24 cellular contexts compared by ENCODE assay signal in genomic region chr16:84120023-84120422, GRCh38. TPM values are rescaled to one million over a fixed set of nuclear protein-coding genes. Genes with fewer than 3 reads are reported as not detected.
"Had no signal": no experiment of that assay in that cellular context is flagged by ENCODE, and none has a peak within 500 bp of the region (broad histone marks: within the 10 kb centered on the region; RNA-seq: fewer than 3 reads in every experiment).

No MANE protein-coding gene starts in this region.

- ATAC-seq: activated CD8-positive, alpha-beta memory T cell treated with anti-CD3 and anti-CD28 coated beads, Interleukin-2, amount 10 ng/mL, durations not matched to agents 7 days and 5 days; activated naive CD4-positive, alpha-beta T cell treated with anti-CD3 and anti-CD28 coated beads, Interleukin-2, amount 50 U/mL, for 72 hours; activated naive CD8-positive, alpha-beta T cell treated with anti-CD3 and anti-CD28 coated beads, Interleukin-2, amount 50 U/mL, for 24 hours; body of pancreas; T-helper 17 cell had no signal

- H3K9me3 Mint-ChIP-seq: activated B cell treated with CpG ODN at 0.5 μM for 24 hours; activated CD4-positive, alpha-beta T cell treated with anti-CD3 and anti-CD28 coated beads, Interleukin-2, amount 10 ng/mL, durations not matched to agents 24 days and 14 days; activated naive CD4-positive, alpha-beta T cell treated with anti-CD3 and anti-CD28 coated beads, Interleukin-2, amount 50 U/mL, for 72 hours; activated naive CD8-positive, alpha-beta T cell treated with anti-CD3 and anti-CD28 coated beads, Interleukin-2, amount 50 U/mL, for 24 hours; activated T-cell treated with anti-CD3 and anti-CD28 coated beads, Interleukin-2, amount 50 U/mL, for 24 hours had no signal

- H3K36me3 Mint-ChIP-seq: activated CD8-positive, alpha-beta memory T cell treated with anti-CD3 and anti-CD28 coated beads, Interleukin-2, amount 10 ng/mL, durations not matched to agents 7 days and 5 days had no signal

- H3K27ac Mint-ChIP-seq: activated B cell treated with CpG ODN at 0.5 μM for 24 hours; activated CD4-positive, alpha-beta T cell treated with anti-CD3 and anti-CD28 coated beads, Interleukin-2, amount 10 ng/mL, durations not matched to agents 24 days and 14 days; activated CD8-positive, alpha-beta memory T cell treated with anti-CD3 and anti-CD28 coated beads, Interleukin-2, amount 10 ng/mL, durations not matched to agents 7 days and 5 days; activated naive CD4-positive, alpha-beta T cell treated with anti-CD3 and anti-CD28 coated beads, Interleukin-2, amount 50 U/mL, for 72 hours; activated naive CD8-positive, alpha-beta T cell treated with anti-CD3 and anti-CD28 coated beads, Interleukin-2, amount 50 U/mL, for 24 hours; activated T-cell treated with anti-CD3 and anti-CD28 coated beads, Interleukin-2, amount 50 U/mL, for 24 hours; T-helper 17 cell had no signal

- DNase-seq: activated B cell treated with CpG ODN at 0.5 μM for 24 hours; activated CD4-positive, alpha-beta T cell treated with anti-CD3 and anti-CD28 coated beads for 1 hour; activated CD4-positive, alpha-beta T cell treated with anti-CD3 and anti-CD28 coated beads, Interleukin-2, amount 10 ng/mL, durations not matched to agents 24 days and 14 days; activated CD4-positive, alpha-beta T cell treated with anti-CD3 and anti-CD28 coated beads, Interleukin-2, amount 50 U/mL, for 48 hours; activated CD8-positive, alpha-beta memory T cell treated with anti-CD3 and anti-CD28 coated beads, Interleukin-2, amount 10 ng/mL, durations not matched to agents 7 days and 5 days; activated effector memory CD4-positive, alpha-beta T cell treated with anti-CD3 and anti-CD28 coated beads, Interleukin-2, amount 50 U/mL, for 16 hours; activated naive CD4-positive, alpha-beta T cell treated with Interleukin-2 at 50 U/mL for 16 hours; activated naive CD8-positive, alpha-beta T cell treated with anti-CD3 and anti-CD28 coated beads, Interleukin-2, amount 50 U/mL, for 24 hours; activated T-cell treated with anti-CD3 and anti-CD28 coated beads, Interleukin-2, amount 50 U/mL, for 24 hours; amniotic stem cell; body of pancreas; Karpas-422; MM.1S; NCI-H1105; NCI-H187; NCI-H2081; SIG-M5; T-helper 17 cell; T-helper 9 cell had no signal

- H3K4me3 Mint-ChIP-seq: activated B cell treated with CpG ODN at 0.5 μM for 24 hours; activated CD4-positive, alpha-beta T cell treated with anti-CD3 and anti-CD28 coated beads, Interleukin-2, amount 10 ng/mL, durations not matched to agents 24 days and 14 days; activated CD8-positive, alpha-beta memory T cell treated with anti-CD3 and anti-CD28 coated beads, Interleukin-2, amount 10 ng/mL, durations not matched to agents 7 days and 5 days; activated naive CD8-positive, alpha-beta T cell treated with anti-CD3 and anti-CD28 coated beads, Interleukin-2, amount 50 U/mL, for 24 hours; activated T-cell treated with anti-CD3 and anti-CD28 coated beads, Interleukin-2, amount 50 U/mL, for 24 hours; T-helper 17 cell had no signal

- H3K4me3 ChIP-seq: ascending aorta, body of pancreas, cardiac muscle cell had no signal

- H3K27ac ChIP-seq: ascending aorta, body of pancreas, cardiac muscle cell had no signal

- H3K27me3 Mint-ChIP-seq: activated B cell treated with CpG ODN at 0.5 μM for 24 hours; activated CD4-positive, alpha-beta T cell treated with anti-CD3 and anti-CD28 coated beads, Interleukin-2, amount 10 ng/mL, durations not matched to agents 24 days and 14 days; activated CD8-positive, alpha-beta memory T cell treated with anti-CD3 and anti-CD28 coated beads, Interleukin-2, amount 10 ng/mL, durations not matched to agents 7 days and 5 days; activated naive CD8-positive, alpha-beta T cell treated with anti-CD3 and anti-CD28 coated beads, Interleukin-2, amount 50 U/mL, for 24 hours; activated T-cell treated with anti-CD3 and anti-CD28 coated beads, Interleukin-2, amount 50 U/mL, for 24 hours; T-helper 17 cell had no signal

- H3K27me3 ChIP-seq: ascending aorta, body of pancreas, cardiac muscle cell had no signal

- H3K9me3 ChIP-seq: ascending aorta, body of pancreas had no signal

- FAIRE-seq: TTC549 had no signal

RNA-seq across cellular contexts. Expression of gene DNAAF1, which starts 25.1 kb away (rescaled TPM):
- total RNA-seq: activated B cell treated with CpG ODN at 0.5 μM for 24 hours; activated CD4-positive, alpha-beta T cell treated with anti-CD3 and anti-CD28 coated beads, Interleukin-2, amount 10 ng/mL, durations not matched to agents 24 days and 14 days; activated CD8-positive, alpha-beta memory T cell treated with anti-CD3 and anti-CD28 coated beads, Interleukin-2, amount 10 ng/mL, durations not matched to agents 7 days and 5 days; activated naive CD4-positive, alpha-beta T cell treated with anti-CD3 and anti-CD28 coated beads, Interleukin-2, amount 50 U/mL, for 72 hours; ascending aorta; RPMI7951; T-helper 17 cell had no signal
